In the genomic region with DNA sequence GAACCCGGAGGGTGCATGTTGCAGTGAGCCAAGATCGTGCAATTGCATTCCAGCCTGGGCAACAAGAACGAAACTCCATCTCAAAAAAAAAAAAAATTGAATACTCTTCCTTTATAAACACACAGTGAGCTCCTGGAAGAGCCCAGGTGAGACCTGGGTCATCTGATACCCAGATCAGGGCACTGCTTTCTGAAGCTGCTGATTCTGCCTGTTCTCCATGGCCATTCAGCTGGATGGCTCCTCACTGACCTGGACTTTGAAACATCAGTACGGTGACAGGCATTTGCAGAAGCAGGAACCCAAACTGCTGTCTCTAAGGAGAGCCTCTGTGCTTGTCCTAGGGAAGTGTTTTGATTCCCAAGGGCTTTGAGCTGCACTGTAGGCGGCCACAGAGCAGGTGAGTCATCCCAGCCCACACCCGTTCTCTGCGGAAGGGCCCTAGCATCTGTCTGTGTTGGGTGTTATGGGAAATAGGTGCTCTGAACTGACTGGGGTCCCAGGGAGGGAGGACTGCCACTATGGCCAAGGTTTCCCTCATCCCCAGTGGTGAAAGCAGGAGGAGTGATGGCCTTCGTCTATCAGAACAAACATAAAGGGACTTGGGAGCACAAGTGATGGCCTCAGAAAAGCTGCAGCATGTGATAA, we compare ENCODE assay signal across 8 cellular contexts.
DNase-seq lines count a peak whose midpoint lies in the region; ATAC-seq and TF ChIP-seq lines count a peak whose summit lies in the region.

No MANE protein-coding gene starts in this region.

- peaks cover 5% of the 10 kb centered on the region for H3K27me3 Mint-ChIP-seq in CD4-positive, alpha-beta T cell

- no peak overlapping the region for H2AFZ ChIP-seq in OCI-LY3 (ENCODE audit: low read depth, low read length)

- no peaks in the 10 kb centered on the region for H3K36me3 Mint-ChIP-seq in CD4-positive, alpha-beta T cell (ENCODE audit: low read depth)

- peak overlapping the region; percentile 18; the same call in 1 of the 2 replicates for H3K4me2 ChIP-seq in OCI-LY3 (ENCODE audit: low read length)

- no peak overlapping the region for H3K9ac ChIP-seq in OCI-LY3 (ENCODE audit: low read length)

- no peak overlapping the region for H3K27ac Mint-ChIP-seq in CD4-positive, alpha-beta T cell

- H3K4me3 ChIP-seq in BE2C (ENCODE audit: low read depth, low read length) (no peak overlapping the region), OCI-LY3 (ENCODE audit: low read length) (no peak overlapping the region)

- no peaks in the 10 kb centered on the region for H4K20me1 ChIP-seq in OCI-LY3 (ENCODE audit: insufficient read depth, low read length)

- H3K4me1 ChIP-seq in BE2C, result no peaks in the 10 kb centered on the region
- H3K4me1 ChIP-seq in OCI-LY3 (ENCODE audit: low read length), result peaks cover 11% of the 10 kb centered on the region
- peaks cover 5% of the 10 kb centered on the region for H3K4me1 ChIP-seq in foreskin keratinocyte

- POLR2A ChIA-PET in CD4-positive, alpha-beta T cell (lab: Charles Lee), result no interaction called here

- H3K27me3 ChIP-seq in BE2C (no peaks in the 10 kb centered on the region), OCI-LY3 (ENCODE audit: low read depth, low read length) (peaks cover 16% of the 10 kb centered on the region), foreskin keratinocyte (no peaks in the 10 kb centered on the region)
- H3K27me3 ChIP-seq in CD4-positive, alpha-beta T cell (ENCODE audit: control insufficient read depth, insufficient read depth, low read length), result no peaks in the 10 kb centered on the region

- no peaks in the 10 kb centered on the region for H3K79me2 ChIP-seq in OCI-LY3 (ENCODE audit: low read length)

- CTCF ChIA-PET in CD4-positive, alpha-beta T cell (lab: Charles Lee), result no interaction called here

- intact Hi-C loops in CD4-positive, alpha-beta T cell (cut with DNase I, micrococcal nuclease), result no loop called here

- ATAC-seq in foreskin keratinocyte, result peak; percentile 87
- no peak for ATAC-seq in CD4-positive, alpha-beta T cell (ENCODE audit: poor library complexity)
- no peak for ATAC-seq in HG02938 (IDR thresholded peaks at IDR 0.05; ENCODE audit: unreplicated experiment)

- no peak overlapping the region for H3K27ac ChIP-seq in OCI-LY3 (ENCODE audit: low read length)
- no peak overlapping the region for H3K27ac ChIP-seq in foreskin keratinocyte
- no peak overlapping the region for H3K27ac ChIP-seq in CD4-positive, alpha-beta T cell (ENCODE audit: low read depth, low read length)

- H3K9me3 ChIP-seq in BE2C, result no peaks in the 10 kb centered on the region
- H3K9me3 ChIP-seq in OCI-LY3 (ENCODE audit: insufficient read depth, low read length), result no peaks in the 10 kb centered on the region
- H3K9me3 ChIP-seq in CD4-positive, alpha-beta T cell (ENCODE audit: control insufficient read depth, low read length), result no peaks in the 10 kb centered on the region

- no peaks in the 10 kb centered on the region for H3K4me1 Mint-ChIP-seq in CD4-positive, alpha-beta T cell (ENCODE audit: low read depth)

- H3K4me3 Mint-ChIP-seq in CD4-positive, alpha-beta T cell, result no peak overlapping the region

- peak; percentile 44 for DNase-seq in BE2C
- peak; percentile 29 for DNase-seq in H4 (ENCODE audit: low spot score)
- DNase-seq in foreskin keratinocyte, result peak in 1 of 2 donors; percentile 52
- DNase-seq in CD4-positive, alpha-beta T cell, result no peak
- no peak for DNase-seq in cerebellar nuclear complex (lab: John Stamatoyannopoulos, UW)
- no peak for DNase-seq in stimulated activated CD4-positive, alpha-beta T cell treated with anti-CD3 and anti-CD28 coated beads, Interleukin-4, amount 100 ng/mL, for 1 hour

- H3K36me3 ChIP-seq in BE2C (no peaks in the 10 kb centered on the region), OCI-LY3 (replicated peaks; ENCODE audit: low read depth, low read length) (no peaks in the 10 kb centered on the region)

- no peaks in the 10 kb centered on the region for H3K9me3 Mint-ChIP-seq in CD4-positive, alpha-beta T cell

- no peak for TF ChIP-seq CTCF in BE2C (IDR thresholded peaks at IDR 0.05; ENCODE audit: low read depth, low read length)
- TF ChIP-seq CTCF in OCI-LY3 (IDR thresholded peaks at IDR 0.05; ENCODE audit: low read depth, low read length), result no peak
- TF ChIP-seq CTCF in foreskin keratinocyte (conservative IDR thresholded peaks at IDR 0.05), result no peak
- TF ChIP-seq CTCF in CD4-positive, alpha-beta T cell (IDR thresholded peaks at IDR 0.05), result no peak

Comparison
In these comparisons a context has a peak if more than half of its experiments do, and no peak if none do; other contexts are left out.
1. DNase-seq: peak in BE2C (single experiment) and H4 (single experiment); none in CD4-positive, alpha-beta T cell (0 of 10), cerebellar nuclear complex (0 of 2) and stimulated activated CD4-positive, alpha-beta T cell treated with anti-CD3 and anti-CD28 coated beads, Interleukin-4, amount 100 ng/mL, for 1 hour (single experiment).